Comparison of ENCODE assay signal across 8 cellular contexts in genomic region chr15:55789066-55789660, GRCh38. TPM values are rescaled to one million over a fixed set of nuclear protein-coding genes. Genes with fewer than 3 reads are reported as not detected.
DNase-seq lines count a peak whose midpoint lies in the region; ATAC-seq, FAIRE-seq and TF ChIP-seq lines count a peak whose summit lies in the region.

No MANE protein-coding gene starts in this region.

- H3K27ac Mint-ChIP-seq in T-helper 1 cell treated with Interleukin-12 subunit alpha and Interleukin-12 subunit beta and Interleukin-4 antibody, amounts not matched to agents 30 μg/mL and 1 μg/mL, for 36 hours = no peak overlapping the region

- H3K4me3 ChIP-seq in bronchial epithelial cell (ENCODE audit: low read depth, low read length) (no peak overlapping the region), retinal pigment epithelial cell (ENCODE audit: low read length) (no peak overlapping the region), sigmoid colon (no peak overlapping the region)

- intact Hi-C loops in sigmoid colon (cut with DNase I) = no loop called here

- peak overlapping the region; percentile 6 for H3K4me3 Mint-ChIP-seq in T-helper 1 cell treated with Interleukin-12 subunit alpha and Interleukin-12 subunit beta and Interleukin-4 antibody, amounts not matched to agents 30 μg/mL and 1 μg/mL, for 36 hours

- peaks cover 3% of the 10 kb centered on the region for H3K27me3 Mint-ChIP-seq in T-helper 1 cell treated with Interleukin-12 subunit alpha and Interleukin-12 subunit beta and Interleukin-4 antibody, amounts not matched to agents 30 μg/mL and 1 μg/mL, for 36 hours (ENCODE audit: low read depth)

- WGBS in sigmoid colon, 2 donors = 77 to 86% methylated on average over 8 of the region's 8 CpGs

- DNase-seq in GM13977 (ENCODE audit: low spot score) (peak; percentile 52), bronchial epithelial cell (ENCODE audit: low read depth) (peak; percentile 9), retinal pigment epithelial cell (ENCODE audit: low read depth) (no peak), sigmoid colon (no peak), SK-N-DZ (ENCODE audit: low spot score) (no peak)

- peak; percentile 36 for FAIRE-seq in bronchial epithelial cell (lab: Jason Lieb, UNC)

- ATAC-seq in GM19452 (IDR thresholded peaks at IDR 0.05; ENCODE audit: unreplicated experiment) = no peak
- ATAC-seq in GM18907 (IDR thresholded peaks at IDR 0.05; ENCODE audit: unreplicated experiment) = no peak

- H3K36me3 ChIP-seq in bronchial epithelial cell (ENCODE audit: control insufficient read depth, insufficient read depth, low read length) (no peaks in the 10 kb centered on the region), sigmoid colon (no peaks in the 10 kb centered on the region)

- TF ChIP-seq CTCF in GM13977 (IDR thresholded peaks at IDR 0.05; ENCODE audit: extremely low read depth, insufficient read depth, missing control alignments) (peak; percentile 81), bronchial epithelial cell (IDR thresholded peaks at IDR 0.05; ENCODE audit: insufficient read depth, low read length, severe bottlenecking) (peak; percentile 53), retinal pigment epithelial cell (conservative IDR thresholded peaks at IDR 0.05; ENCODE audit: low read depth, low read length) (peak; percentile 55), sigmoid colon (IDR thresholded peaks at IDR 0.05) (peak in 1 of 4 experiments; percentile 39)

- H3K36me3 Mint-ChIP-seq in T-helper 1 cell treated with Interleukin-12 subunit alpha and Interleukin-12 subunit beta and Interleukin-4 antibody, amounts not matched to agents 30 μg/mL and 1 μg/mL, for 36 hours (ENCODE audit: low read depth) = no peaks in the 10 kb centered on the region

- in situ Hi-C loops in GM13977 (cut with MboI; ENCODE audit: low pct_unique_long_range_greater_than_20kb, low sequenced_read_pairs, unreplicated experiment) = no loop called here

- TF ChIP-seq EP300 in sigmoid colon (IDR thresholded peaks at IDR 0.05) = no peak

- no peaks in the 10 kb centered on the region for H3K9me3 ChIP-seq in sigmoid colon

- peaks cover 0 to 5% (median 2%) of the 10 kb centered on the region in 4 donors for H3K4me1 ChIP-seq in sigmoid colon

- H3K27me3 ChIP-seq in bronchial epithelial cell (ENCODE audit: control insufficient read depth, insufficient read depth, low read length) (no peaks in the 10 kb centered on the region), sigmoid colon (no peaks in the 10 kb centered on the region)

- H3K4me1 Mint-ChIP-seq in T-helper 1 cell treated with Interleukin-12 subunit alpha and Interleukin-12 subunit beta and Interleukin-4 antibody, amounts not matched to agents 30 μg/mL and 1 μg/mL, for 36 hours (ENCODE audit: low read depth) = no peaks in the 10 kb centered on the region

- no peak for TF ChIP-seq POLR2A in sigmoid colon (IDR thresholded peaks at IDR 0.05)

- peaks cover 4% of the 10 kb centered on the region for H3K9me3 Mint-ChIP-seq in T-helper 1 cell treated with Interleukin-12 subunit alpha and Interleukin-12 subunit beta and Interleukin-4 antibody, amounts not matched to agents 30 μg/mL and 1 μg/mL, for 36 hours

- H3K27ac ChIP-seq in sigmoid colon = no peak overlapping the region

RNA-seq across cellular contexts. Expression of gene PRTG, which starts 46.2 kb away (rescaled TPM):
- under 0.01 TPM in 1 of 2 replicates, not detected in the other for total RNA-seq in bronchial epithelial cell
- 1 to 10 TPM; 1.3 to 5.3 (median 2.2) TPM for total RNA-seq in sigmoid colon
- polyA plus RNA-seq in sigmoid colon = under 1 TPM in 1 of 3 donors, not detected in 2; 0.42 TPM
- polyA plus RNA-seq in SK-N-DZ (2014; cell fraction: cytosol; rRNA removed) = 9.3 and 10.4 TPM in 2 replicates
- polyA plus RNA-seq in SK-N-DZ (2014; cell fraction: nucleus; rRNA removed) = 14.8 and 21.1 TPM in 2 replicates

Comparison
In these comparisons a context has a peak if more than half of its experiments do, and no peak if none do; other contexts are left out.
1. DNase-seq: peak in GM13977 (single experiment) and bronchial epithelial cell (single experiment); none in retinal pigment epithelial cell (single experiment), sigmoid colon (single experiment) and SK-N-DZ (single experiment).